In genomic region chr4:83361416-83362196, GRCh38 we compare ENCODE assay signal across 1 cellular context.
TF ChIP-seq lines count a peak whose summit lies in the region.

No MANE protein-coding gene starts in this region.

TF ChIP-seq in HepG2, 621 proteins besides CTCF, POLR2A, EP300 and RAD21 (continued from another document and continues in another):
- TF ChIP-seq PRDM4 (CRISPR knock-in tag; IDR thresholded peaks at IDR 0.05; ENCODE audit: borderline replicate concordance) (no peak), ATF5 (CRISPR knock-in tag; IDR thresholded peaks at IDR 0.05; ENCODE audit: low read depth) (no peak), ETV5 (CRISPR knock-in tag; IDR thresholded peaks at IDR 0.05; ENCODE audit: borderline replicate concordance) (peak; percentile 90), GABPA (IDR thresholded peaks at IDR 0.05; ENCODE audit: low read depth, low read length) (no peak), GABPA (CRISPR knock-in tag; IDR thresholded peaks at IDR 0.05; ENCODE audit: low read depth) (0 out of 2 replicates have a peak, but pooled peaks have one; percentile 31), DNMT1 (CRISPR knock-in tag; IDR thresholded peaks at IDR 0.05) (no peak), MED1 (CRISPR knock-in tag; IDR thresholded peaks at IDR 0.05) (peak; percentile 82), TIGD3 (CRISPR knock-in tag; IDR thresholded peaks at IDR 0.05; ENCODE audit: borderline replicate concordance) (no peak), MEIS1 (CRISPR knock-in tag; IDR thresholded peaks at IDR 0.05; ENCODE audit: borderline replicate concordance) (no peak), ZBTB25 (CRISPR knock-in tag; IDR thresholded peaks at IDR 0.05) (no peak), MEIS2 (CRISPR knock-in tag; IDR thresholded peaks at IDR 0.05) (peak; percentile 34; the same call in 1 of the 2 replicates), TOPORS (CRISPR knock-in tag; IDR thresholded peaks at IDR 0.05) (no peak), MAFK (conservative IDR thresholded peaks at IDR 0.05 in 1 of 2, IDR thresholded peaks at IDR 0.05 in 1 of 2; ENCODE audit: low read length in 2 of 2) (no peak), RCOR2 (CRISPR knock-in tag; IDR thresholded peaks at IDR 0.05) (no peak; the same call in 1 of the 2 replicates), CREM (IDR thresholded peaks at IDR 0.05) (peak; percentile 77), CREM (CRISPR knock-in tag; IDR thresholded peaks at IDR 0.05) (no peak), HMG20A (CRISPR knock-in tag; IDR thresholded peaks at IDR 0.05; ENCODE audit: borderline replicate concordance) (peak; percentile 83; the same call in 1 of the 2 replicates), ATF6 (CRISPR knock-in tag; conservative IDR thresholded peaks at IDR 0.05) (no peak), SNAPC2 (CRISPR knock-in tag; IDR thresholded peaks at IDR 0.05) (0 out of 2 replicates have a peak, but pooled peaks have one; percentile 26), ZNF136 (CRISPR knock-in tag; IDR thresholded peaks at IDR 0.05; ENCODE audit: low read depth) (no peak), CREB3 (CRISPR knock-in tag; IDR thresholded peaks at IDR 0.05) (no peak), ZBTB42 (CRISPR knock-in tag; IDR thresholded peaks at IDR 0.05) (no peak), ZNF629 (CRISPR knock-in tag; conservative IDR thresholded peaks at IDR 0.05) (0 out of 2 replicates have a peak, but pooled peaks have one; percentile 4), ZNF441 (CRISPR knock-in tag; IDR thresholded peaks at IDR 0.05; ENCODE audit: borderline replicate concordance) (no peak), NCOA2 (CRISPR knock-in tag; IDR thresholded peaks at IDR 0.05) (peak; percentile 79), SRSF9 (IDR thresholded peaks at IDR 0.05; ENCODE audit: borderline replicate concordance, insufficient read depth, low read depth, low read length, poor library complexity, severe bottlenecking) (no peak), ZSCAN21 (CRISPR knock-in tag; IDR thresholded peaks at IDR 0.05; ENCODE audit: borderline replicate concordance) (0 out of 2 replicates have a peak, but pooled peaks have one; percentile 55), ZNF296 (CRISPR knock-in tag; conservative IDR thresholded peaks at IDR 0.05) (no peak), ZNF556 (CRISPR knock-in tag; IDR thresholded peaks at IDR 0.05; ENCODE audit: borderline replicate concordance) (peak; percentile 33; the same call in 1 of the 2 replicates), CBFB (CRISPR knock-in tag; IDR thresholded peaks at IDR 0.05) (peak; percentile 74; the same call in 1 of the 2 replicates), RARA (CRISPR knock-in tag; IDR thresholded peaks at IDR 0.05) (peak; percentile 73), NPAS2 (CRISPR knock-in tag; IDR thresholded peaks at IDR 0.05; ENCODE audit: borderline replicate concordance) (no peak), JUND (CRISPR knock-in tag; IDR thresholded peaks at IDR 0.05) (no peak), SETDB1 (CRISPR knock-in tag; IDR thresholded peaks at IDR 0.05; ENCODE audit: borderline replicate concordance) (no peak), ZNF644 (CRISPR knock-in tag; IDR thresholded peaks at IDR 0.05; ENCODE audit: low read depth) (peak; percentile 21; the same call in 1 of the 2 replicates), ZNF496 (CRISPR knock-in tag; IDR thresholded peaks at IDR 0.05; ENCODE audit: insufficient replicate concordance) (no peak), HMG20B (CRISPR knock-in tag; conservative IDR thresholded peaks at IDR 0.05) (0 out of 2 replicates have a peak, but pooled peaks have one; percentile 31), ZNF616 (CRISPR knock-in tag; IDR thresholded peaks at IDR 0.05; ENCODE audit: low read depth) (no peak), ZNF572 (CRISPR knock-in tag; IDR thresholded peaks at IDR 0.05) (no peak), HOXA3 (CRISPR knock-in tag; IDR thresholded peaks at IDR 0.05) (0 out of 2 replicates have a peak, but pooled peaks have one; percentile 37), AFF4 (CRISPR knock-in tag; IDR thresholded peaks at IDR 0.05) (no peak), SCMH1 (CRISPR knock-in tag; IDR thresholded peaks at IDR 0.05; ENCODE audit: borderline replicate concordance) (no peak), ZNF382 (CRISPR knock-in tag; IDR thresholded peaks at IDR 0.05; ENCODE audit: borderline replicate concordance) (no peak), ZNF570 (CRISPR knock-in tag; IDR thresholded peaks at IDR 0.05; ENCODE audit: borderline replicate concordance) (no peak), FIP1L1 (IDR thresholded peaks at IDR 0.05; ENCODE audit: borderline replicate concordance, insufficient read depth, low read depth, low read length) (no peak), ATM (IDR thresholded peaks at IDR 0.05; ENCODE audit: borderline replicate concordance) (no peak), SNAPC4 (CRISPR knock-in tag; IDR thresholded peaks at IDR 0.05) (no peak), SOX6 (IDR thresholded peaks at IDR 0.05) (no peak), SOX6 (CRISPR knock-in tag; IDR thresholded peaks at IDR 0.05) (peak; percentile 99), ZFX (CRISPR knock-in tag; IDR thresholded peaks at IDR 0.05; ENCODE audit: low read depth) (peak; percentile 72)
